ENCODE assay signal across 1 cellular context in the genomic region with DNA sequence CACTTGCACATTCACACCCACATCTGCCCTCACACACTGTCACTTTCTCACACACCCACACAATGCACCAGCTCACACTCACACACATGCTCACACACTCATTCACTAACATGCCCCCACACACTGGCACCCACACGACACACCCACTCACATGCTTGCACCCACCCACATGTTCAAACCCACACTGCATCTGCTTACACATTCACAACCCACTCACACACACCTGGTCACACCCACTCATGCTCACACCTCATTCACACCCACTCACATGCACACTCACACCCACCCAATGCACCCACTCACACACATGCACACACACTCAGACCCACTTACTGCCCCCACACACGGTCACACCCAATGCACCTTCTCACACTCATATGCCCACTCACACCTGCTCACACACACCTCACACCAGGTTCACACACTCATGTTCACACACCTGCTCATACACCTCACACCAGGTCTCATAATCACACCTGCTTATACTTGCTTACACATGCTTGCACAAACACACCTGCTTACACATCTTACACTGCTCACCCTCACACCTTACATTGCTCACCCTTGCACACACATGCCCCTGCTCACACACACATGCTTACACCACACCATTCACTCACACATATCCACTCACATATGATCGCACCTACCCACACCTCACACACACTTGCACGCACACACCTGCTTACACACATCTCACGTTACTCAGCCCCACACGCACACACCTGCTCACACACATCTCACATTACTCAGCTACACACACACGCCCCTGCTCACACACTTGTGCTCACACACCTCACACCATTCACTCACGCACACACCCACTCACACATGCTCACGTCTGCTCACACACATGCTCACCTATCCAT.
TF ChIP-seq lines count a peak whose summit lies in the region.

No MANE protein-coding gene starts in this region.

TF ChIP-seq in GM12878, 131 proteins besides CTCF, POLR2A, EP300 and RAD21:
- TF ChIP-seq FOS (IDR thresholded peaks at IDR 0.05; ENCODE audit: borderline replicate concordance, extremely low read depth, insufficient read length): no peak
- TF ChIP-seq, protein P1, sequence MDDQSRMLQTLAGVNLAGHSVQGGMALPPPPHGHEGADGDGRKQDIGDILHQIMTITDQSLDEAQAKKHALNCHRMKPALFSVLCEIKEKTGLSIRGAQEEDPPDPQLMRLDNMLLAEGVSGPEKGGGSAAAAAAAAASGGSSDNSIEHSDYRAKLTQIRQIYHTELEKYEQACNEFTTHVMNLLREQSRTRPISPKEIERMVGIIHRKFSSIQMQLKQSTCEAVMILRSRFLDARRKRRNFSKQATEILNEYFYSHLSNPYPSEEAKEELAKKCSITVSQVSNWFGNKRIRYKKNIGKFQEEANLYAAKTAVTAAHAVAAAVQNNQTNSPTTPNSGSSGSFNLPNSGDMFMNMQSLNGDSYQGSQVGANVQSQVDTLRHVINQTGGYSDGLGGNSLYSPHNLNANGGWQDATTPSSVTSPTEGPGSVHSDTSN (IDR thresholded peaks at IDR 0.05; ENCODE audit: insufficient replicate concordance, low read depth, low read length): peak; percentile 7
- TF ChIP-seq, protein P2, sequence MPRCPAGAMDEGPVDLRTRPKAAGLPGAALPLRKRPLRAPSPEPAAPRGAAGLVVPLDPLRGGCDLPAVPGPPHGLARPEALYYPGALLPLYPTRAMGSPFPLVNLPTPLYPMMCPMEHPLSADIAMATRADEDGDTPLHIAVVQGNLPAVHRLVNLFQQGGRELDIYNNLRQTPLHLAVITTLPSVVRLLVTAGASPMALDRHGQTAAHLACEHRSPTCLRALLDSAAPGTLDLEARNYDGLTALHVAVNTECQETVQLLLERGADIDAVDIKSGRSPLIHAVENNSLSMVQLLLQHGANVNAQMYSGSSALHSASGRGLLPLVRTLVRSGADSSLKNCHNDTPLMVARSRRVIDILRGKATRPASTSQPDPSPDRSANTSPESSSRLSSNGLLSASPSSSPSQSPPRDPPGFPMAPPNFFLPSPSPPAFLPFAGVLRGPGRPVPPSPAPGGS (IDR thresholded peaks at IDR 0.05; ENCODE audit: borderline replicate concordance, insufficient read depth, low read depth, low read length, poor library complexity, severe bottlenecking): peak; percentile 95
- TF ChIP-seq TARDBP (IDR thresholded peaks at IDR 0.05; ENCODE audit: borderline replicate concordance): peak; percentile 72; the same call in 1 of the 2 replicates
